In genomic region chr2:237207641-237208040, GRCh38 we compare ENCODE assay signal across 14 cellular contexts.
DNase-seq lines count a peak whose midpoint lies in the region; ATAC-seq and TF ChIP-seq lines count a peak whose summit lies in the region.
"Had no signal": no experiment of that assay in that cellular context is flagged by ENCODE, and none has a peak within 500 bp of the region (broad histone marks: within the 10 kb centered on the region; RNA-seq: fewer than 3 reads in every experiment).

No MANE protein-coding gene starts in this region.

- no peaks in the 10 kb centered on the region for H3K36me3 Mint-ChIP-seq in brain
- H3K36me3 Mint-ChIP-seq in GM23338 (ENCODE audit: low read depth) = no peaks in the 10 kb centered on the region
- H3K36me3 Mint-ChIP-seq: naive B cell had no signal

- TF ChIP-seq CTCF in brain (conservative IDR thresholded peaks at IDR 0.05) (no peak), sigmoid colon (IDR thresholded peaks at IDR 0.05) (no peak), OCI-LY7 (conservative IDR thresholded peaks at IDR 0.05; ENCODE audit: low read length) (no peak), GM23338 (conservative IDR thresholded peaks at IDR 0.05; ENCODE audit: low read depth in 2 of 2) (no peak)

- no peak overlapping the region for H2AFZ ChIP-seq in OCI-LY7 (ENCODE audit: low read length)
- no peak overlapping the region for H2AFZ ChIP-seq in GM23338

- H3K9me3 ChIP-seq in sigmoid colon (no peaks in the 10 kb centered on the region), OCI-LY7 (ENCODE audit: low read length) (peaks cover 6% of the 10 kb centered on the region; the same call in 1 of the 2 replicates)

- peak in 1 of 4 donors; percentile 62 for TF ChIP-seq EP300 in sigmoid colon (IDR thresholded peaks at IDR 0.05)

- peak overlapping the region; percentile 25 to 84 (median 79) for H3K27ac ChIP-seq in sigmoid colon
- H3K27ac ChIP-seq in OCI-LY7 (ENCODE audit: low read depth, low read length, poor library complexity, severe bottlenecking) = no peak overlapping the region
- H3K27ac ChIP-seq in GM23338 (ENCODE audit: low read depth) = no peak overlapping the region
- H3K27ac ChIP-seq: BLaER1 treated with 17β-estradiol and CSF1 and Interleukin-3, amounts not matched to agents 10 nM and 100 nM; VCaP had no signal

- H3K27me3 ChIP-seq in sigmoid colon = no peaks in the 10 kb centered on the region
- no peaks in the 10 kb centered on the region for H3K27me3 ChIP-seq in GM23338 (ENCODE audit: insufficient read depth)
- H3K27me3 ChIP-seq: BLaER1 treated with 17β-estradiol and CSF1 and Interleukin-3, amounts not matched to agents 10 nM and 100 nM had no signal

- H3K4me1 Mint-ChIP-seq in brain = peaks cover 39% of the 10 kb centered on the region
- H3K4me1 Mint-ChIP-seq in GM23338 = peaks cover 38% of the 10 kb centered on the region
- H3K4me1 Mint-ChIP-seq: naive B cell had no signal

- H3K9me2 ChIP-seq in OCI-LY7 (ENCODE audit: insufficient read depth, low read length) (no peaks in the 10 kb centered on the region), GM23338 (ENCODE audit: insufficient read depth) (peaks cover 9% of the 10 kb centered on the region; the same call in 1 of the 2 replicates)

- H3K4me2 ChIP-seq in OCI-LY7 (ENCODE audit: low read length) = no peak overlapping the region
- no peak overlapping the region for H3K4me2 ChIP-seq in GM23338

- H3K4me3 ChIP-seq in sigmoid colon (no peak overlapping the region), OCI-LY7 (ENCODE audit: low read depth, low read length, poor library complexity, severe bottlenecking) (no peak overlapping the region), GM23338 (no peak overlapping the region)
- H3K4me3 ChIP-seq: BLaER1 treated with 17β-estradiol and CSF1 and Interleukin-3, amounts not matched to agents 10 nM and 100 nM had no signal

- no peak for TF ChIP-seq POLR2A in sigmoid colon (IDR thresholded peaks at IDR 0.05)

- H3K27ac Mint-ChIP-seq in brain = peak overlapping the region in 3 of 5 experiments; percentile 20 to 88 (median 69)
- H3K27ac Mint-ChIP-seq in GM23338 = no peak overlapping the region
- H3K27ac Mint-ChIP-seq: naive B cell had no signal

- BruUV-seq in OCI-LY7 (replicated peaks; lab: Mats Ljungman, UMichigan) = no TSS peak

- H3K27me3 Mint-ChIP-seq in brain (peaks cover 3% of the 10 kb centered on the region), GM23338 (ENCODE audit: insufficient read depth, low read depth, poor library complexity) (peaks cover 14% of the 10 kb centered on the region)

- DNase-seq in AG20443 (ENCODE audit: low spot score) (peak; percentile 76), hepatic stellate cell (ENCODE audit: low spot score) (peak; percentile 58), sigmoid colon (peak; percentile 90), OCI-LY7 (ENCODE audit: low spot score) (no peak), GM23338 (ENCODE audit: low spot score) (no peak), NCI-H82 treated with DMSO at 0.1 percent for 48 hours (lab: John Stamatoyannopoulos, UW; ENCODE audit: unreplicated experiment) (no peak)
- DNase-seq: activated T-cell treated with anti-CD3 and anti-CD28 coated beads, Interleukin-2, amount 50 U/mL, for 48 hours; naive B cell; NCI-H187; stimulated activated CD4-positive, alpha-beta T cell treated with anti-CD3 and anti-CD28 coated beads, Interleukin-1b, Interleukin-23, amount 100 ng/mL, for 48 hours had no signal

- CTCF ChIA-PET in OCI-LY7 (lab: Charles Lee; ENCODE audit: unreplicated experiment) = no interaction called here

- H4K20me1 ChIP-seq in OCI-LY7 (ENCODE audit: insufficient read depth, low read length) (no peaks in the 10 kb centered on the region), GM23338 (replicated peaks; ENCODE audit: insufficient read depth) (no peaks in the 10 kb centered on the region)
- H4K20me1 ChIP-seq: BLaER1 treated with 17β-estradiol and CSF1 and Interleukin-3, amounts not matched to agents 10 nM and 100 nM had no signal

- no peak for ATAC-seq in GM23338
- no peak for ATAC-seq in HG03432 (IDR thresholded peaks at IDR 0.05; ENCODE audit: unreplicated experiment)

- H3K4me1 ChIP-seq in sigmoid colon (peaks cover 0 to 46% (median 37%) of the 10 kb centered on the region in 4 donors), OCI-LY7 (ENCODE audit: insufficient read depth, low read length, poor library complexity, severe bottlenecking) (no peaks in the 10 kb centered on the region), GM23338 (ENCODE audit: insufficient read depth) (peaks cover 24% of the 10 kb centered on the region)

- 43 to 49% methylated on average over 7 of the region's 7 CpGs for WGBS in sigmoid colon, 2 donors

- POLR2A ChIA-PET in OCI-LY7 (lab: Charles Lee) = no interaction called here

- no peaks in the 10 kb centered on the region for H3K36me3 ChIP-seq in sigmoid colon
- no peaks in the 10 kb centered on the region for H3K36me3 ChIP-seq in OCI-LY7 (ENCODE audit: insufficient read depth, low read length)
- H3K36me3 ChIP-seq in GM23338 (ENCODE audit: insufficient read depth) = no peaks in the 10 kb centered on the region
- H3K36me3 ChIP-seq: BLaER1 treated with 17β-estradiol and CSF1 and Interleukin-3, amounts not matched to agents 10 nM and 100 nM had no signal

- no peaks in the 10 kb centered on the region for H3K9me3 Mint-ChIP-seq in brain
- no peaks in the 10 kb centered on the region for H3K9me3 Mint-ChIP-seq in GM23338
- H3K9me3 Mint-ChIP-seq: naive B cell had no signal

- H3K4me3 Mint-ChIP-seq in brain (no peak overlapping the region), GM23338 (no peak overlapping the region)
- H3K4me3 Mint-ChIP-seq: naive B cell had no signal

- H3K79me2 ChIP-seq in OCI-LY7 (ENCODE audit: insufficient read depth, low read depth, low read length) (no peaks in the 10 kb centered on the region), GM23338 (replicated peaks; ENCODE audit: insufficient read depth) (no peaks in the 10 kb centered on the region)

- intact Hi-C loops in sigmoid colon (cut with DNase I) (loop anchor here (5.0 kb wide), 1 partner anchor 80 kb away; no protein-coding TSS in a partner anchor), OCI-LY7 (cut with micrococcal nuclease; ENCODE audit: unreplicated experiment) (no loop called here)

- H3F3A ChIP-seq in GM23338 (replicated peaks; ENCODE audit: low read depth) = peaks cover 13% of the 10 kb centered on the region

TF ChIP-seq in GM23338, 12 proteins besides CTCF, POLR2A, EP300 and RAD21 (continues in another document):
- TF ChIP-seq NANOG (IDR thresholded peaks at IDR 0.05; ENCODE audit: borderline replicate concordance) = no peak
- no peak for TF ChIP-seq REST (IDR thresholded peaks at IDR 0.05; ENCODE audit: unreplicated experiment)
- no peak for TF ChIP-seq ETS1 (IDR thresholded peaks at IDR 0.05)
- no peak for TF ChIP-seq ZNF114 (CRISPR knock-in tag; IDR thresholded peaks at IDR 0.05)
- no peak for TF ChIP-seq CREB1 (CRISPR knock-in tag; IDR thresholded peaks at IDR 0.05; ENCODE audit: low read depth)
- TF ChIP-seq EZH2 (IDR thresholded peaks at IDR 0.05; ENCODE audit: low read depth, unreplicated experiment) = no peak
- TF ChIP-seq JUNB (IDR thresholded peaks at IDR 0.05; ENCODE audit: unreplicated experiment) = no peak
- no peak for TF ChIP-seq STAT1 (IDR thresholded peaks at IDR 0.05; ENCODE audit: unreplicated experiment)
- no peak for TF ChIP-seq ZNF331 (CRISPR knock-in tag; IDR thresholded peaks at IDR 0.05; ENCODE audit: low read depth)

Comparison
In these comparisons a context has a peak if more than half of its experiments do, and no peak if none do; other contexts are left out.
1. DNase-seq: peak in AG20443 (single experiment), hepatic stellate cell (single experiment) and sigmoid colon (single experiment); none in OCI-LY7 (single experiment), GM23338 (single experiment) and NCI-H82 treated with DMSO at 0.1 percent for 48 hours (single experiment).
2. H3K27ac ChIP-seq: peak in sigmoid colon (4 of 4); none in OCI-LY7 (single experiment) and GM23338 (single experiment).